Comparison of ENCODE assay signal across 14 cellular contexts in genomic region chr11:62712861-62713260, GRCh38. TPM values are rescaled to one million over a fixed set of nuclear protein-coding genes. Genes with fewer than 3 reads are reported as not detected.
DNase-seq lines count a peak whose midpoint lies in the region; ATAC-seq and TF ChIP-seq lines count a peak whose summit lies in the region.
"Had no signal": no experiment of that assay in that cellular context is flagged by ENCODE, and none has a peak within 500 bp of the region (broad histone marks: within the 10 kb centered on the region; RNA-seq: fewer than 3 reads in every experiment).

No MANE protein-coding gene starts in this region.

- H3K27ac Mint-ChIP-seq in endodermal cell (peak overlapping the region; percentile 76), neural progenitor cell (no peak overlapping the region)

- H3K9me3 Mint-ChIP-seq in endodermal cell (no peaks in the 10 kb centered on the region), neural progenitor cell (no peaks in the 10 kb centered on the region)

- WGBS in endodermal cell (ENCODE audit: insufficient coverage in 1 of 2, insufficient read length in 1 of 2), 2 experiments: 96 to 100% methylated on average over 2 to 3 of the region's 3 CpGs

- H3K4me1 Mint-ChIP-seq in endodermal cell: peaks cover 46% of the 10 kb centered on the region
- peaks cover 26% of the 10 kb centered on the region for H3K4me1 Mint-ChIP-seq in neural progenitor cell

- TF ChIP-seq POLR2A in gastrocnemius medialis (IDR thresholded peaks at IDR 0.05): no peak

- no peak for DNase-seq in endodermal cell
- DNase-seq in gastrocnemius medialis: no peak
- DNase-seq in SIG-M5 treated with dmso at 0.1 percent for 504 hours (lab: John Stamatoyannopoulos, UW; ENCODE audit: unreplicated experiment): no peak
- no peak for DNase-seq in neural progenitor cell (ENCODE audit: low spot score)
- DNase-seq: NCI-H2107; occipital lobe; stimulated activated CD4-positive, alpha-beta T cell treated with anti-CD3 and anti-CD28 coated beads, Interleukin-4, amount 100 ng/mL, for 24 hours; thyroid gland had no signal

- H4K20me1 ChIP-seq in DOHH2 (ENCODE audit: control insufficient read depth, insufficient read depth, low read depth, low read length): no peaks in the 10 kb centered on the region
- peaks cover 4% of the 10 kb centered on the region for H4K20me1 ChIP-seq in neural progenitor cell (ENCODE audit: low read depth)

- no peaks in the 10 kb centered on the region for H3K27me3 Mint-ChIP-seq in endodermal cell (ENCODE audit: insufficient read depth)
- H3K27me3 Mint-ChIP-seq in neural progenitor cell (ENCODE audit: insufficient read depth, low read depth): peaks cover 10% of the 10 kb centered on the region

- peaks cover 29% of the 10 kb centered on the region for H3K79me2 ChIP-seq in DOHH2 (ENCODE audit: control insufficient read depth, low read length)
- H3K79me2 ChIP-seq in neural progenitor cell (ENCODE audit: low read depth): peaks cover 18% of the 10 kb centered on the region

- TF ChIP-seq CTCF in DOHH2 (IDR thresholded peaks at IDR 0.05; ENCODE audit: low read depth, low read length, poor library complexity, severe bottlenecking) (no peak), endodermal cell (conservative IDR thresholded peaks at IDR 0.05) (no peak), gastrocnemius medialis (IDR thresholded peaks at IDR 0.05 in 4 of 5, conservative IDR thresholded peaks at IDR 0.05 in 1 of 5) (no peak), neural progenitor cell (IDR thresholded peaks at IDR 0.05) (no peak)

- H2AFZ ChIP-seq in neural progenitor cell (replicated peaks): no peak overlapping the region

- no peak overlapping the region for H3K4me3 ChIP-seq in DOHH2 (ENCODE audit: low read length)
- H3K4me3 ChIP-seq in endodermal cell (ENCODE audit: low read length): no peak overlapping the region
- no peak overlapping the region for H3K4me3 ChIP-seq in gastrocnemius medialis
- H3K4me3 ChIP-seq in neural progenitor cell: no peak overlapping the region
- H3K4me3 ChIP-seq: thyroid gland had no signal

- H3K9me3 ChIP-seq in DOHH2 (ENCODE audit: control insufficient read depth, insufficient read depth, low read length): no peaks in the 10 kb centered on the region
- H3K9me3 ChIP-seq in endodermal cell (ENCODE audit: control insufficient read depth, low read length): no peaks in the 10 kb centered on the region
- no peaks in the 10 kb centered on the region for H3K9me3 ChIP-seq in gastrocnemius medialis
- H3K9me3 ChIP-seq in neural progenitor cell (ENCODE audit: low read depth): no peaks in the 10 kb centered on the region
- H3K9me3 ChIP-seq: thyroid gland had no signal

- no peaks in the 10 kb centered on the region for H3K27me3 ChIP-seq in DOHH2 (ENCODE audit: control insufficient read depth, low read length)
- H3K27me3 ChIP-seq in endodermal cell (ENCODE audit: control insufficient read depth, insufficient read depth, low read length, poor library complexity, severe bottlenecking): no peaks in the 10 kb centered on the region
- no peaks in the 10 kb centered on the region for H3K27me3 ChIP-seq in gastrocnemius medialis
- no peaks in the 10 kb centered on the region for H3K27me3 ChIP-seq in neural progenitor cell
- H3K27me3 ChIP-seq: thyroid gland had no signal

- H3K4me1 ChIP-seq in DOHH2 (ENCODE audit: control insufficient read depth, low read length) (peaks cover 24% of the 10 kb centered on the region), endodermal cell (ENCODE audit: control insufficient read depth, insufficient read depth, low read length) (peaks cover 12% of the 10 kb centered on the region), gastrocnemius medialis (peaks cover 16 to 28% of the 10 kb centered on the region in 2 donors), neural progenitor cell (peaks cover 12% of the 10 kb centered on the region)

- H3K36me3 ChIP-seq in DOHH2 (ENCODE audit: control insufficient read depth, low read length) (peaks cover 80% of the 10 kb centered on the region), endodermal cell (ENCODE audit: control insufficient read depth, insufficient read depth, low read length) (peaks cover 80% of the 10 kb centered on the region), gastrocnemius medialis (peaks cover 0 to 58% of the 10 kb centered on the region in 2 donors), neural progenitor cell (peaks cover 17% of the 10 kb centered on the region)

- ATAC-seq in gastrocnemius medialis (no peak), HG03095 (IDR thresholded peaks at IDR 0.05; ENCODE audit: unreplicated experiment) (no peak)

- intact Hi-C loops in gastrocnemius medialis (cut with DNase I; ENCODE audit: low total_unique reads): no loop called here

- H3K4me2 ChIP-seq in DOHH2 (ENCODE audit: low read length) (no peak overlapping the region), neural progenitor cell (no peak overlapping the region)

- H3K4me3 Mint-ChIP-seq in endodermal cell (no peak overlapping the region), neural progenitor cell (no peak overlapping the region)

- peak overlapping the region; percentile 5; the same call in 1 of the 2 replicates for H3K27ac ChIP-seq in DOHH2 (ENCODE audit: low read depth, low read length)
- H3K27ac ChIP-seq in endodermal cell (ENCODE audit: low read depth, low read length): no peak overlapping the region
- H3K27ac ChIP-seq in gastrocnemius medialis: peak overlapping the region; percentile 42 to 74 (median 60)
- no peak overlapping the region for H3K27ac ChIP-seq in neural progenitor cell
- H3K27ac ChIP-seq: thyroid gland had no signal

- no peak overlapping the region for H3K9ac ChIP-seq in endodermal cell (ENCODE audit: extremely low read depth, low read length, poor library complexity, severe bottlenecking)
- no peak overlapping the region for H3K9ac ChIP-seq in neural progenitor cell

- in situ Hi-C loops in gastrocnemius medialis (cut with MboI; ENCODE audit: low sequenced_read_pairs in 4 of 4): loop anchor here in 1 of 4 donors (25.0 kb wide), 1 partner anchor 101 kb away; the partner anchor contains the start of genes B3GAT3, EML3, MTA2 and ROM1

- peaks cover 62% of the 10 kb centered on the region for H3F3A ChIP-seq in DOHH2 (ENCODE audit: control insufficient read depth, insufficient read depth)
- H3F3A ChIP-seq in neural progenitor cell (ENCODE audit: low read depth): peaks cover 87% of the 10 kb centered on the region

- H3K36me3 Mint-ChIP-seq in endodermal cell (ENCODE audit: low read depth): peaks cover 66% of the 10 kb centered on the region
- peaks cover 48% of the 10 kb centered on the region for H3K36me3 Mint-ChIP-seq in neural progenitor cell

- no peaks in the 10 kb centered on the region for H3K9me2 ChIP-seq in DOHH2 (replicated peaks; ENCODE audit: control insufficient read depth, low read length)

TF ChIP-seq in PFSK-1, 5 proteins besides CTCF, POLR2A, EP300 and RAD21:
- no peak for TF ChIP-seq FOXP2 (optimal IDR thresholded peaks at IDR 0.05; ENCODE audit: borderline replicate concordance, extremely low read depth, extremely low read length, insufficient read depth)
- TF ChIP-seq TAF1 (IDR thresholded peaks at IDR 0.05; ENCODE audit: borderline replicate concordance, insufficient read depth, low read length): no peak
- 0 out of 2 replicates have a peak, but pooled peaks have one; percentile 2 for TF ChIP-seq POLR2AphosphoS5 (IDR thresholded peaks at IDR 0.05; ENCODE audit: low read depth, low read length)

RNA-seq across cellular contexts. Expression of gene GNG3, which starts 5.4 kb away (rescaled TPM):
- polyA plus RNA-seq in PFSK-1 (2012; ENCODE audit: insufficient read length, low read depth): 1.3 TPM
- total RNA-seq in endodermal cell: 1 to 10 TPM in 1 of 2 donors, under 1 TPM in 1; 0.40 to 1.7 TPM
- 24.8 TPM for polyA plus RNA-seq in endodermal cell (2013, experiment 1 of 2)
- 18.6 TPM for polyA plus RNA-seq in endodermal cell (2013, experiment 2 of 2)
- total RNA-seq in gastrocnemius medialis: not detected
- total RNA-seq in neural progenitor cell (ENCODE audit: low replicate concordance): 2.0 TPM in 1 of 2 replicates, not detected in the other
- total RNA-seq: astrocyte, LHCN-M2, RPMI7951, thyroid gland had no signal

RNA-seq across cellular contexts. Expression of gene BSCL2, which starts 5.6 kb away (rescaled TPM):
- polyA plus RNA-seq in PFSK-1 (2012; ENCODE audit: insufficient read length, low read depth): 16.4 TPM
- total RNA-seq in endodermal cell (10 to 100 TPM; 68.6 to 77.2 TPM), gastrocnemius medialis (100 to 1,000 TPM in 1 of 4 donors, 10 to 100 TPM in 3; 33.4 to 114 (median 55.6) TPM), neural progenitor cell (ENCODE audit: low replicate concordance) (34.6 and 63.1 TPM in 2 replicates)
- 132 TPM for polyA plus RNA-seq in endodermal cell (2013, experiment 1 of 2)
- 108 TPM for polyA plus RNA-seq in endodermal cell (2013, experiment 2 of 2)

RNA-seq across cellular contexts. Expression of gene HNRNPUL2, which starts 14.4 kb away (rescaled TPM):
- polyA plus RNA-seq in PFSK-1 (2012; ENCODE audit: insufficient read length, low read depth): 46.6 TPM
- total RNA-seq in endodermal cell: 10 to 100 TPM; 48.1 to 49.8 TPM
- 55.9 TPM for polyA plus RNA-seq in endodermal cell (2013, experiment 1 of 2)
- polyA plus RNA-seq in endodermal cell (2013, experiment 2 of 2): 49.4 TPM
- total RNA-seq in gastrocnemius medialis: 10 to 100 TPM in 3 of 4 donors, 1 to 10 TPM in 1; 4.8 to 14.9 (median 11.8) TPM
- total RNA-seq in neural progenitor cell (ENCODE audit: low replicate concordance): 30.9 and 32.5 TPM in 2 replicates

RNA-seq across cellular contexts. Expression of gene TTC9C, which starts 15.4 kb away (rescaled TPM):
- polyA plus RNA-seq in PFSK-1 (2012; ENCODE audit: insufficient read length, low read depth): 52.3 TPM
- total RNA-seq in endodermal cell (10 to 100 TPM; 40.0 to 55.4 TPM), gastrocnemius medialis (10 to 100 TPM; 11.5 to 16.3 (median 14.1) TPM), neural progenitor cell (ENCODE audit: low replicate concordance) (55.7 and 78.4 TPM in 2 replicates)
- polyA plus RNA-seq in endodermal cell (2013, experiment 1 of 2): 58.7 TPM
- polyA plus RNA-seq in endodermal cell (2013, experiment 2 of 2): 53.4 TPM

RNA-seq across cellular contexts. Expression of gene LRRN4CL, which starts 23.5 kb away (rescaled TPM):
- polyA plus RNA-seq in PFSK-1 (2012; ENCODE audit: insufficient read length, low read depth): 1.6 TPM
- under 1 TPM; 0.55 to 0.99 TPM for total RNA-seq in endodermal cell
- polyA plus RNA-seq in endodermal cell (2013, experiment 1 of 2): 0.14 TPM
- polyA plus RNA-seq in endodermal cell (2013, experiment 2 of 2): 0.17 TPM
- 1 to 10 TPM; 3.7 to 6.4 (median 5.9) TPM for total RNA-seq in gastrocnemius medialis
- total RNA-seq in neural progenitor cell (ENCODE audit: low replicate concordance): 0.40 TPM in 1 of 2 replicates, not detected in the other

Comparison
In these comparisons a context has a peak if more than half of its experiments do, and no peak if none do; other contexts are left out.
1. H3K27ac ChIP-seq: peak in DOHH2 (single experiment) and gastrocnemius medialis (4 of 4); none in endodermal cell (single experiment) and neural progenitor cell (single experiment).